ENCODE assay signal across 1 cellular context in genomic region chr7:114916261-114916892, GRCh38.
TF ChIP-seq lines count a peak whose summit lies in the region.

No MANE protein-coding gene starts in this region.

TF ChIP-seq in GM12878, 131 proteins besides CTCF, POLR2A, EP300 and RAD21 (continued from another document):
- no peak for TF ChIP-seq SUPT20H (IDR thresholded peaks at IDR 0.05; ENCODE audit: borderline replicate concordance, control insufficient read depth, low read depth, low read length)
- no peak for TF ChIP-seq E2F4 (IDR thresholded peaks at IDR 0.05; ENCODE audit: low read depth, low read length)
- TF ChIP-seq PKNOX1 (IDR thresholded peaks at IDR 0.05): no peak
- no peak for TF ChIP-seq KDM1A (IDR thresholded peaks at IDR 0.05; ENCODE audit: borderline replicate concordance)
